Comparison of ENCODE assay signal across 8 cellular contexts in genomic region chr3:111541911-111542483, GRCh38. TPM values are rescaled to one million over a fixed set of nuclear protein-coding genes. Genes with fewer than 3 reads are reported as not detected.
DNase-seq lines count a peak whose midpoint lies in the region; ATAC-seq and TF ChIP-seq lines count a peak whose summit lies in the region.

Gene CD96 (plus strand): TSS chr3:111542197. CDS start chr3:111542249, 52 bp downstream.

- TF ChIP-seq POLR2A in breast epithelium (IDR thresholded peaks at IDR 0.05): no peak

- H3K4me3 ChIP-seq in GM06990 (replicated peaks; ENCODE audit: low read depth, low read length) (0 out of 2 replicates have a peak within 1 kb of the TSS, but pooled peaks have one; percentile 2), HAP-1 (no peak within 1 kb of the TSS), breast epithelium (peak within 1 kb of the TSS in 1 of 3 donors; percentile 3)

- intact Hi-C loops in breast epithelium (cut with DNase I; ENCODE audit: low total_unique reads): no loop called here

- DNase-seq in GM06990 (ENCODE audit: extremely low read depth, insufficient read length): peak; percentile 20
- peak; percentile 65 for DNase-seq in effector CD4-positive, alpha-beta T cell
- peak; percentile 37 to 51 for DNase-seq in stimulated activated CD8-positive, alpha-beta memory T cell treated with anti-CD3 and anti-CD28 coated beads, Interleukin-2, amount 100 ng/mL, for 1 hour (ENCODE audit: low read depth in 2 of 2)
- no peak for DNase-seq in HAP-1 (ENCODE audit: low spot score in 2 of 2)
- DNase-seq in breast epithelium (ENCODE audit: low spot score in 2 of 2): no peak

- H3K4me1 ChIP-seq in HAP-1 (peaks cover 8% of the 10 kb centered on the region), breast epithelium (no peaks in the 10 kb centered on the region)

- H3K36me3 ChIP-seq in GM06990 (ENCODE audit: control insufficient read depth, insufficient read depth, low read length) (no peaks in the 10 kb centered on the region), HAP-1 (replicated peaks) (no peaks in the 10 kb centered on the region), breast epithelium (no peaks in the 10 kb centered on the region)

- no peaks in the 10 kb centered on the region for H3K27me3 ChIP-seq in GM06990 (replicated peaks; ENCODE audit: control insufficient read depth, insufficient read depth, low read length)
- no peaks in the 10 kb centered on the region for H3K27me3 ChIP-seq in HAP-1 (ENCODE audit: low read depth)
- H3K27me3 ChIP-seq in breast epithelium: no peaks in the 10 kb centered on the region

- H3K9me3 ChIP-seq in HAP-1 (no peaks in the 10 kb centered on the region), breast epithelium (no peaks in the 10 kb centered on the region)

- in situ Hi-C loops in HAP-1 (cut with MboI; ENCODE audit: low sequenced_read_pairs): loop anchor here (25.0 kb wide), 1 partner anchor 2005 kb away; no protein-coding TSS in a partner anchor

- peak; percentile 33 for ATAC-seq in HG02840 (IDR thresholded peaks at IDR 0.05; ENCODE audit: low FRiP score, unreplicated experiment)
- peak; percentile 80 to 81 for ATAC-seq in activated CD4-positive, CD25-positive, alpha-beta regulatory T cell treated with anti-CD3 and anti-CD28 coated beads, Interleukin-2, amount 50 U/mL, for 24 hours
- no peak for ATAC-seq in HG03135 (IDR thresholded peaks at IDR 0.05; ENCODE audit: unreplicated experiment)

- no peak for TF ChIP-seq CTCF in GM06990 (IDR thresholded peaks at IDR 0.05; ENCODE audit: insufficient read depth, low read length, poor library complexity, severe bottlenecking)
- no peak for TF ChIP-seq CTCF in breast epithelium (IDR thresholded peaks at IDR 0.05)

- H3K27ac ChIP-seq in breast epithelium: no peak within 1 kb of the TSS

RNA-seq across cellular contexts. Expression of gene CD96, which starts in this region (rescaled TPM):
- 1 to 10 TPM; 1.4 to 8.2 (median 6.2) TPM for total RNA-seq in breast epithelium

Comparison
In these comparisons a context has a peak if more than half of its experiments do, and no peak if none do; other contexts are left out.
1. DNase-seq: peak in GM06990 (single experiment), effector CD4-positive, alpha-beta T cell (single experiment) and stimulated activated CD8-positive, alpha-beta memory T cell treated with anti-CD3 and anti-CD28 coated beads, Interleukin-2, amount 100 ng/mL, for 1 hour (2 of 2); none in HAP-1 (0 of 2) and breast epithelium (0 of 2).